Comparison of ENCODE assay signal across 1 cellular context in the genomic region with DNA sequence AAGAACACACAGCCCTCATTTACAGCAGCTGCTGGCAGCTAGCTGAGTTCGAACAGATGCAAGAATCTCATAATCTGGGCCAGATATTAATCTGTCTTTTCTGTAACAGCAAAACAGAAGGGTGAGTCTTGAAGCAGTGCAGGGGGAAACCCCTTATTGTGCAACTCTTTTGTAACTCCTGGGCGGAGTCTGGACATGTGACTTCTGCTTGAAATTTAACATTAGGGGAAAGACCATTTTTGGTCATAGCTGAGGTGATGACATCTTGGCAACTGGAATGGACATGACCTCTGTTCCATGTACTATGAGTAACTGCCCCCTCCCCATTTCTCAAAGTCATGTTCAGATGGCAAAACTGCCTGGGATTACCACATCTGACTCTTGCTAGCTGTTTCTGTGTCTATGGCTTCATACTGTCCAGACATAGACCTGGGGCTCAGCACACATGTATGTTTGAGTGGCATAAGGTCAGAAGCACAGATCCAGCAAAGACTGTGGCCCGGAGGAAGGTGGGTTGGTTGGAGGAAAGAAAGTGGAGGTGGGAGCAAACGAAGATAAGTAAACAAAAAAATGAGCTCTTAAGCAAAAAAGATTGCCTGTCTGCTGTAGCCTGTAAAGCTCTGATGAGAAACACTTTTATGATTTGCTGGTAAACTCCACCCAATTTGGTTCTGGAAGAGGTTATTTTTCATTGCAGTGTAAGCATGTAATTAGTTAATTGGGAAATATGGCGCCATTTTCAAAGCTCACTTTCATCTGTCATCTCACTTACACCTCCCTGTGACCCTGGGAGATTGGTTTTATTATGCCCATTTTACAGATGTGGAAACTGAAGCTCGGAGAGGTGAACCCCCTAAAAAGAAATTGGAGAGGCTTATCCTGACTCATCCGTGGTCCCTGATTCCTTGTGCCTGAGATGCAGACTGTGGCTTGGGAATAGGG.
TF ChIP-seq lines count a peak whose summit lies in the region.

No MANE protein-coding gene starts in this region.

TF ChIP-seq in HepG2, 621 proteins besides CTCF, POLR2A, EP300 and RAD21 (continued from another document and continues in another):
- TF ChIP-seq, protein P1, sequence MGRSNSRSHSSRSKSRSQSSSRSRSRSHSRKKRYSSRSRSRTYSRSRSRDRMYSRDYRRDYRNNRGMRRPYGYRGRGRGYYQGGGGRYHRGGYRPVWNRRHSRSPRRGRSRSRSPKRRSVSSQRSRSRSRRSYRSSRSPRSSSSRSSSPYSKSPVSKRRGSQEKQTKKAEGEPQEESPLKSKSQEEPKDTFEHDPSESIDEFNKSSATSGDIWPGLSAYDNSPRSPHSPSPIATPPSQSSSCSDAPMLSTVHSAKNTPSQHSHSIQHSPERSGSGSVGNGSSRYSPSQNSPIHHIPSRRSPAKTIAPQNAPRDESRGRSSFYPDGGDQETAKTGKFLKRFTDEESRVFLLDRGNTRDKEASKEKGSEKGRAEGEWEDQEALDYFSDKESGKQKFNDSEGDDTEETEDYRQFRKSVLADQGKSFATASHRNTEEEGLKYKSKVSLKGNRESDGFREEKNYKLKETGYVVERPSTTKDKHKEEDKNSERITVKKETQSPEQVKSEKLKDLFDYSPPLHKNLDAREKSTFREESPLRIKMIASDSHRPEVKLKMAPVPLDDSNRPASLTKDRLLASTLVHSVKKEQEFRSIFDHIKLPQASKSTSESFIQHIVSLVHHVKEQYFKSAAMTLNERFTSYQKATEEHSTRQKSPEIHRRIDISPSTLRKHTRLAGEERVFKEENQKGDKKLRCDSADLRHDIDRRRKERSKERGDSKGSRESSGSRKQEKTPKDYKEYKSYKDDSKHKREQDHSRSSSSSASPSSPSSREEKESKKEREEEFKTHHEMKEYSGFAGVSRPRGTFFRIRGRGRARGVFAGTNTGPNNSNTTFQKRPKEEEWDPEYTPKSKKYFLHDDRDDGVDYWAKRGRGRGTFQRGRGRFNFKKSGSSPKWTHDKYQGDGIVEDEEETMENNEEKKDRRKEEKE (IDR thresholded peaks at IDR 0.05), result no peak
- TF ChIP-seq, protein P2, sequence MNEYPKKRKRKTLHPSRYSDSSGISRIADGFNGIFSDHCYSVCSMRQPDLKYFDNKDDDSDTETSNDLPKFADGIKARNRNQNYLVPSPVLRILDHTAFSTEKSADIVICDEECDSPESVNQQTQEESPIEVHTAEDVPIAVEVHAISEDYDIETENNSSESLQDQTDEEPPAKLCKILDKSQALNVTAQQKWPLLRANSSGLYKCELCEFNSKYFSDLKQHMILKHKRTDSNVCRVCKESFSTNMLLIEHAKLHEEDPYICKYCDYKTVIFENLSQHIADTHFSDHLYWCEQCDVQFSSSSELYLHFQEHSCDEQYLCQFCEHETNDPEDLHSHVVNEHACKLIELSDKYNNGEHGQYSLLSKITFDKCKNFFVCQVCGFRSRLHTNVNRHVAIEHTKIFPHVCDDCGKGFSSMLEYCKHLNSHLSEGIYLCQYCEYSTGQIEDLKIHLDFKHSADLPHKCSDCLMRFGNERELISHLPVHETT (CRISPR knock-in tag; conservative IDR thresholded peaks at IDR 0.05), result no peak
- TF ChIP-seq, protein P3, sequence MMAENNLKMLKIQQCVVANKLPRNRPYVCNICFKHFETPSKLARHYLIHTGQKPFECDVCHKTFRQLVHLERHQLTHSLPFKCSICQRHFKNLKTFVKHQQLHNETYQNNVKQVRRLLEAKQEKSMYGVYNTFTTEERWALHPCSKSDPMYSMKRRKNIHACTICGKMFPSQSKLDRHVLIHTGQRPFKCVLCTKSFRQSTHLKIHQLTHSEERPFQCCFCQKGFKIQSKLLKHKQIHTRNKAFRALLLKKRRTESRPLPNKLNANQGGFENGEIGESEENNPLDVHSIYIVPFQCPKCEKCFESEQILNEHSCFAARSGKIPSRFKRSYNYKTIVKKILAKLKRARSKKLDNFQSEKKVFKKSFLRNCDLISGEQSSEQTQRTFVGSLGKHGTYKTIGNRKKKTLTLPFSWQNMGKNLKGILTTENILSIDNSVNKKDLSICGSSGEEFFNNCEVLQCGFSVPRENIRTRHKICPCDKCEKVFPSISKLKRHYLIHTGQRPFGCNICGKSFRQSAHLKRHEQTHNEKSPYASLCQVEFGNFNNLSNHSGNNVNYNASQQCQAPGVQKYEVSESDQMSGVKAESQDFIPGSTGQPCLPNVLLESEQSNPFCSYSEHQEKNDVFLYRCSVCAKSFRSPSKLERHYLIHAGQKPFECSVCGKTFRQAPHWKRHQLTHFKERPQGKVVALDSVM (CRISPR knock-in tag; IDR thresholded peaks at IDR 0.05), result no peak
- no peak for TF ChIP-seq ZNF747 (CRISPR knock-in tag; IDR thresholded peaks at IDR 0.05; ENCODE audit: borderline replicate concordance)
- TF ChIP-seq, protein P4, sequence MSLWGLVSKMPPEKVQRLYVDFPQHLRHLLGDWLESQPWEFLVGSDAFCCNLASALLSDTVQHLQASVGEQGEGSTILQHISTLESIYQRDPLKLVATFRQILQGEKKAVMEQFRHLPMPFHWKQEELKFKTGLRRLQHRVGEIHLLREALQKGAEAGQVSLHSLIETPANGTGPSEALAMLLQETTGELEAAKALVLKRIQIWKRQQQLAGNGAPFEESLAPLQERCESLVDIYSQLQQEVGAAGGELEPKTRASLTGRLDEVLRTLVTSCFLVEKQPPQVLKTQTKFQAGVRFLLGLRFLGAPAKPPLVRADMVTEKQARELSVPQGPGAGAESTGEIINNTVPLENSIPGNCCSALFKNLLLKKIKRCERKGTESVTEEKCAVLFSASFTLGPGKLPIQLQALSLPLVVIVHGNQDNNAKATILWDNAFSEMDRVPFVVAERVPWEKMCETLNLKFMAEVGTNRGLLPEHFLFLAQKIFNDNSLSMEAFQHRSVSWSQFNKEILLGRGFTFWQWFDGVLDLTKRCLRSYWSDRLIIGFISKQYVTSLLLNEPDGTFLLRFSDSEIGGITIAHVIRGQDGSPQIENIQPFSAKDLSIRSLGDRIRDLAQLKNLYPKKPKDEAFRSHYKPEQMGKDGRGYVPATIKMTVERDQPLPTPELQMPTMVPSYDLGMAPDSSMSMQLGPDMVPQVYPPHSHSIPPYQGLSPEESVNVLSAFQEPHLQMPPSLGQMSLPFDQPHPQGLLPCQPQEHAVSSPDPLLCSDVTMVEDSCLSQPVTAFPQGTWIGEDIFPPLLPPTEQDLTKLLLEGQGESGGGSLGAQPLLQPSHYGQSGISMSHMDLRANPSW (CRISPR knock-in tag; IDR thresholded peaks at IDR 0.05; ENCODE audit: borderline replicate concordance), result no peak
- no peak for TF ChIP-seq SYNCRIP (IDR thresholded peaks at IDR 0.05; ENCODE audit: insufficient read depth, low read depth, low read length)
- TF ChIP-seq FOXM1 (CRISPR knock-in tag; IDR thresholded peaks at IDR 0.05), result no peak
- TF ChIP-seq, protein P5, sequence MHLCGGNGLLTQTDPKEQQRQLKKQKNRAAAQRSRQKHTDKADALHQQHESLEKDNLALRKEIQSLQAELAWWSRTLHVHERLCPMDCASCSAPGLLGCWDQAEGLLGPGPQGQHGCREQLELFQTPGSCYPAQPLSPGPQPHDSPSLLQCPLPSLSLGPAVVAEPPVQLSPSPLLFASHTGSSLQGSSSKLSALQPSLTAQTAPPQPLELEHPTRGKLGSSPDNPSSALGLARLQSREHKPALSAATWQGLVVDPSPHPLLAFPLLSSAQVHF (CRISPR knock-in tag; IDR thresholded peaks at IDR 0.05), result no peak
- TF ChIP-seq, protein P6, sequence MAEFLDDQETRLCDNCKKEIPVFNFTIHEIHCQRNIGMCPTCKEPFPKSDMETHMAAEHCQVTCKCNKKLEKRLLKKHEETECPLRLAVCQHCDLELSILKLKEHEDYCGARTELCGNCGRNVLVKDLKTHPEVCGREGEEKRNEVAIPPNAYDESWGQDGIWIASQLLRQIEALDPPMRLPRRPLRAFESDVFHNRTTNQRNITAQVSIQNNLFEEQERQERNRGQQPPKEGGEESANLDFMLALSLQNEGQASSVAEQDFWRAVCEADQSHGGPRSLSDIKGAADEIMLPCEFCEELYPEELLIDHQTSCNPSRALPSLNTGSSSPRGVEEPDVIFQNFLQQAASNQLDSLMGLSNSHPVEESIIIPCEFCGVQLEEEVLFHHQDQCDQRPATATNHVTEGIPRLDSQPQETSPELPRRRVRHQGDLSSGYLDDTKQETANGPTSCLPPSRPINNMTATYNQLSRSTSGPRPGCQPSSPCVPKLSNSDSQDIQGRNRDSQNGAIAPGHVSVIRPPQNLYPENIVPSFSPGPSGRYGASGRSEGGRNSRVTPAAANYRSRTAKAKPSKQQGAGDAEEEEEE (CRISPR knock-in tag; IDR thresholded peaks at IDR 0.05; ENCODE audit: borderline replicate concordance), result no peak
- TF ChIP-seq ZNF816 (CRISPR knock-in tag; IDR thresholded peaks at IDR 0.05; ENCODE audit: borderline replicate concordance), result no peak
- TF ChIP-seq GPN1 (CRISPR knock-in tag; IDR thresholded peaks at IDR 0.05; ENCODE audit: borderline replicate concordance), result no peak
- no peak for TF ChIP-seq HCFC1 (IDR thresholded peaks at IDR 0.05; ENCODE audit: low read depth, low read length)
- TF ChIP-seq, protein P7, sequence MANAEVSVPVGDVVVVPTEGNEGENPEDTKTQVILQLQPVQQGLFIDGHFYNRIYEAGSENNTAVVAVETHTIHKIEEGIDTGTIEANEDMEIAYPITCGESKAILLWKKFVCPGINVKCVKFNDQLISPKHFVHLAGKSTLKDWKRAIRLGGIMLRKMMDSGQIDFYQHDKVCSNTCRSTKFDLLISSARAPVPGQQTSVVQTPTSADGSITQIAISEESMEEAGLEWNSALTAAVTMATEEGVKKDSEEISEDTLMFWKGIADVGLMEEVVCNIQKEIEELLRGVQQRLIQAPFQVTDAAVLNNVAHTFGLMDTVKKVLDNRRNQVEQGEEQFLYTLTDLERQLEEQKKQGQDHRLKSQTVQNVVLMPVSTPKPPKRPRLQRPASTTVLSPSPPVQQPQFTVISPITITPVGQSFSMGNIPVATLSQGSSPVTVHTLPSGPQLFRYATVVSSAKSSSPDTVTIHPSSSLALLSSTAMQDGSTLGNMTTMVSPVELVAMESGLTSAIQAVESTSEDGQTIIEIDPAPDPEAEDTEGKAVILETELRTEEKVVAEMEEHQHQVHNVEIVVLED (CRISPR knock-in tag; IDR thresholded peaks at IDR 0.05; ENCODE audit: borderline replicate concordance), result peak; percentile 27; the same call in 1 of the 2 replicates
- TF ChIP-seq GATAD1 (CRISPR knock-in tag; IDR thresholded peaks at IDR 0.05), result peak; percentile 54
- no peak for TF ChIP-seq ZNF598 (CRISPR knock-in tag; IDR thresholded peaks at IDR 0.05; ENCODE audit: borderline replicate concordance)
- TF ChIP-seq HDAC6 (IDR thresholded peaks at IDR 0.05; ENCODE audit: low read depth, low read length), result no peak
- TF ChIP-seq KLF13 (CRISPR knock-in tag; IDR thresholded peaks at IDR 0.05), result no peak
- TF ChIP-seq ZFP90 (CRISPR knock-in tag; IDR thresholded peaks at IDR 0.05; ENCODE audit: borderline replicate concordance), result no peak
- TF ChIP-seq, protein P8, sequence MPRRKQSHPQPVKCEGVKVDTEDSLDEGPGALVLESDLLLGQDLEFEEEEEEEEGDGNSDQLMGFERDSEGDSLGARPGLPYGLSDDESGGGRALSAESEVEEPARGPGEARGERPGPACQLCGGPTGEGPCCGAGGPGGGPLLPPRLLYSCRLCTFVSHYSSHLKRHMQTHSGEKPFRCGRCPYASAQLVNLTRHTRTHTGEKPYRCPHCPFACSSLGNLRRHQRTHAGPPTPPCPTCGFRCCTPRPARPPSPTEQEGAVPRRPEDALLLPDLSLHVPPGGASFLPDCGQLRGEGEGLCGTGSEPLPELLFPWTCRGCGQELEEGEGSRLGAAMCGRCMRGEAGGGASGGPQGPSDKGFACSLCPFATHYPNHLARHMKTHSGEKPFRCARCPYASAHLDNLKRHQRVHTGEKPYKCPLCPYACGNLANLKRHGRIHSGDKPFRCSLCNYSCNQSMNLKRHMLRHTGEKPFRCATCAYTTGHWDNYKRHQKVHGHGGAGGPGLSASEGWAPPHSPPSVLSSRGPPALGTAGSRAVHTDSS (CRISPR knock-in tag; conservative IDR thresholded peaks at IDR 0.05), result no peak
- TF ChIP-seq SP2 (CRISPR knock-in tag; IDR thresholded peaks at IDR 0.05), result no peak
- no peak for TF ChIP-seq ETV6 (CRISPR knock-in tag; conservative IDR thresholded peaks at IDR 0.05)
- no peak for TF ChIP-seq NPAS2 (CRISPR knock-in tag; IDR thresholded peaks at IDR 0.05; ENCODE audit: borderline replicate concordance)
- no peak for TF ChIP-seq TOPORS (CRISPR knock-in tag; IDR thresholded peaks at IDR 0.05)
- no peak for TF ChIP-seq IRX3 (CRISPR knock-in tag; IDR thresholded peaks at IDR 0.05; ENCODE audit: borderline replicate concordance, low read depth)
- peak; percentile 33 for TF ChIP-seq MAFF (IDR thresholded peaks at IDR 0.05; ENCODE audit: low read depth, low read length)
- no peak for TF ChIP-seq ISX (CRISPR knock-in tag; conservative IDR thresholded peaks at IDR 0.05)
- TF ChIP-seq, protein P9, sequence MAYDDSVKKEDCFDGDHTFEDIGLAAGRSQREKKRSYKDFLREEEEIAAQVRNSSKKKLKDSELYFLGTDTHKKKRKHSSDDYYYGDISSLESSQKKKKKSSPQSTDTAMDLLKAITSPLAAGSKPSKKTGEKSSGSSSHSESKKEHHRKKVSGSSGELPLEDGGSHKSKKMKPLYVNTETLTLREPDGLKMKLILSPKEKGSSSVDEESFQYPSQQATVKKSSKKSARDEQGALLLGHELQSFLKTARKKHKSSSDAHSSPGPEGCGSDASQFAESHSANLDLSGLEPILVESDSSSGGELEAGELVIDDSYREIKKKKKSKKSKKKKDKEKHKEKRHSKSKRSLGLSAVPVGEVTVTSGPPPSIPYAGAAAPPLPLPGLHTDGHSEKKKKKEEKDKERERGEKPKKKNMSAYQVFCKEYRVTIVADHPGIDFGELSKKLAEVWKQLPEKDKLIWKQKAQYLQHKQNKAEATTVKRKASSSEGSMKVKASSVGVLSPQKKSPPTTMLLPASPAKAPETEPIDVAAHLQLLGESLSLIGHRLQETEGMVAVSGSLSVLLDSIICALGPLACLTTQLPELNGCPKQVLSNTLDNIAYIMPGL (CRISPR knock-in tag; IDR thresholded peaks at IDR 0.05; ENCODE audit: borderline replicate concordance in 1 of 2, low read depth in 1 of 2), result peak in 1 of 2 experiments; percentile 29; a peak in 1 of 4 replicates
- TF ChIP-seq, protein P10, sequence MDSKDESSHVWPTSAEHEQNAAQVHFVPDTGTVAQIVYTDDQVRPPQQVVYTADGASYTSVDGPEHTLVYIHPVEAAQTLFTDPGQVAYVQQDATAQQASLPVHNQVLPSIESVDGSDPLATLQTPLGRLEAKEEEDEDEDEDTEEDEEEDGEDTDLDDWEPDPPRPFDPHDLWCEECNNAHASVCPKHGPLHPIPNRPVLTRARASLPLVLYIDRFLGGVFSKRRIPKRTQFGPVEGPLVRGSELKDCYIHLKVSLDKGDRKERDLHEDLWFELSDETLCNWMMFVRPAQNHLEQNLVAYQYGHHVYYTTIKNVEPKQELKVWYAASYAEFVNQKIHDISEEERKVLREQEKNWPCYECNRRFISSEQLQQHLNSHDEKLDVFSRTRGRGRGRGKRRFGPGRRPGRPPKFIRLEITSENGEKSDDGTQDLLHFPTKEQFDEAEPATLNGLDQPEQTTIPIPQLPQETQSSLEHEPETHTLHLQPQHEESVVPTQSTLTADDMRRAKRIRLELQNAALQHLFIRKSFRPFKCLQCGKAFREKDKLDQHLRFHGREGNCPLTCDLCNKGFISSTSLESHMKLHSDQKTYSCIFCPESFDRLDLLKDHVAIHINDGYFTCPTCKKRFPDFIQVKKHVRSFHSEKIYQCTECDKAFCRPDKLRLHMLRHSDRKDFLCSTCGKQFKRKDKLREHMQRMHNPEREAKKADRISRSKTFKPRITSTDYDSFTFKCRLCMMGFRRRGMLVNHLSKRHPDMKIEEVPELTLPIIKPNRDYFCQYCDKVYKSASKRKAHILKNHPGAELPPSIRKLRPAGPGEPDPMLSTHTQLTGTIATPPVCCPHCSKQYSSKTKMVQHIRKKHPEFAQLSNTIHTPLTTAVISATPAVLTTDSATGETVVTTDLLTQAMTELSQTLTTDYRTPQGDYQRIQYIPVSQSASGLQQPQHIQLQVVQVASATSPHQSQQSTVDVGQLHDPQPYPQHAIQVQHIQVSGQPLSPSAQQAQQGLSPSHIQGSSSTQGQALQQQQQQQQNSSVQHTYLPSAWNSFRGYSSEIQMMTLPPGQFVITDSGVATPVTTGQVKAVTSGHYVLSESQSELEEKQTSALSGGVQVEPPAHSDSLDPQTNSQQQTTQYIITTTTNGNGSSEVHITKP (CRISPR knock-in tag; IDR thresholded peaks at IDR 0.05; ENCODE audit: low read depth), result peak; percentile 56; the same call in 1 of the 2 replicates
- TF ChIP-seq ARNTL (CRISPR knock-in tag; IDR thresholded peaks at IDR 0.05), result peak; percentile 77
- TF ChIP-seq POLR2G (IDR thresholded peaks at IDR 0.05; ENCODE audit: low read depth, low read length), result no peak
- TF ChIP-seq STAT5B (CRISPR knock-in tag; IDR thresholded peaks at IDR 0.05), result no peak
